ENCODE assay signal across 22 cellular contexts in the genomic region with DNA sequence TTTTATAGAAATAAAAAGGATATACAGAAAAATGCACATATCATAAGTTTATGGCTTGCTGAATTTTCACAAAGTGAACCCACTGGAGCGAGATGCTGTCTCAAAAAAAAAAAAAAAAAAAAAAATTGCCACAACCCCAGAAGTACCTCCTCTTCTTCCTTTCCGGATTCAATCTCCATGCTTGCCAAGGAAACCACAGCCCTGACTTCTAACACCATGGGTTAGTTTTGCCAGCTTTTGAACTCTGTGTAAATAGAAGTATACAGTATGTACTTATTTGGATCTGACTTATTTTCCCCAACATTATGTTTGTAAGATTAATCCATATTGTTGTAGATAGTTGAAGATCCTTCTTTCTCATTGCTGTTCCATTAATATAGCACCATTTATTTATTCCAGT. TPM values are rescaled to one million over a fixed set of nuclear protein-coding genes. Genes with fewer than 3 reads are reported as not detected.
DNase-seq lines count a peak whose midpoint lies in the region; FAIRE-seq and TF ChIP-seq lines count a peak whose summit lies in the region.
"Had no signal": no experiment of that assay in that cellular context is flagged by ENCODE, and none has a peak within 500 bp of the region (broad histone marks: within the 10 kb centered on the region; RNA-seq: fewer than 3 reads in every experiment).

No MANE protein-coding gene starts in this region.

- no peak overlapping the region for H3K27ac Mint-ChIP-seq in astrocyte (ENCODE audit: unreplicated experiment)
- H3K27ac Mint-ChIP-seq: CD14-positive monocyte had no signal

- H3K4me3 Mint-ChIP-seq in astrocyte (ENCODE audit: unreplicated experiment), result no peak overlapping the region
- H3K4me3 Mint-ChIP-seq: CD14-positive monocyte had no signal

- FAIRE-seq in astrocyte (lab: Jason Lieb, UNC), result no peak
- FAIRE-seq: K562 had no signal

- H3K27ac ChIP-seq in BLaER1, result no peak overlapping the region
- H3K27ac ChIP-seq in astrocyte (ENCODE audit: low read depth, low read length), result no peak overlapping the region

- H3K27me3 Mint-ChIP-seq in astrocyte (ENCODE audit: low read depth, unreplicated experiment), result no peaks in the 10 kb centered on the region

- H3K4me1 ChIP-seq in BLaER1 (peaks cover 35% of the 10 kb centered on the region), astrocyte (ENCODE audit: insufficient read depth, low read length) (peaks cover 6% of the 10 kb centered on the region)

- no peaks in the 10 kb centered on the region for H3K79me2 ChIP-seq in astrocyte (ENCODE audit: insufficient read depth, low read length)

- H4K20me1 ChIP-seq in BLaER1 (no peaks in the 10 kb centered on the region), astrocyte (ENCODE audit: insufficient read depth, low read length) (no peaks in the 10 kb centered on the region)

- no peak overlapping the region for H2AFZ ChIP-seq in astrocyte (ENCODE audit: low read depth, low read length)

- H3K27me3 ChIP-seq in BLaER1, result no peaks in the 10 kb centered on the region
- H3K27me3 ChIP-seq in astrocyte (ENCODE audit: insufficient read depth, low read length), result no peaks in the 10 kb centered on the region

- no peaks in the 10 kb centered on the region for H3K9me3 ChIP-seq in BLaER1
- H3K9me3 ChIP-seq in astrocyte (ENCODE audit: insufficient read depth, low read depth, low read length), result no peaks in the 10 kb centered on the region

- H3K9me3 Mint-ChIP-seq in astrocyte (ENCODE audit: unreplicated experiment), result peaks cover 2% of the 10 kb centered on the region
- H3K9me3 Mint-ChIP-seq: CD14-positive monocyte had no signal

- no peak overlapping the region for H3K9ac ChIP-seq in BLaER1
- no peak overlapping the region for H3K9ac ChIP-seq in astrocyte (ENCODE audit: low read length)

- H3K4me2 ChIP-seq in BLaER1 (peak overlapping the region; percentile 46), astrocyte (ENCODE audit: low read length) (no peak overlapping the region)

- H3K4me1 Mint-ChIP-seq in astrocyte (ENCODE audit: low read depth, unreplicated experiment), result peaks cover 6% of the 10 kb centered on the region
- H3K4me1 Mint-ChIP-seq: CD14-positive monocyte had no signal

- H3K36me3 ChIP-seq in BLaER1 (no peaks in the 10 kb centered on the region), astrocyte (ENCODE audit: insufficient read depth, low read length) (no peaks in the 10 kb centered on the region)

- DNase-seq in LNCaP clone FGC (ENCODE audit: low read depth) (peak; percentile 68), astrocyte (ENCODE audit: low read depth) (peak; percentile 61), fibroblast of the aortic adventitia (ENCODE audit: low read depth) (peak; percentile 28), HT-29 (ENCODE audit: low spot score) (no peak)
- no peak for DNase-seq in stimulated activated CD4-positive, alpha-beta T cell treated with anti-CD3 and anti-CD28 coated beads, Interleukin-12 subunit alpha, Interleukin-12 subunit beta, amount 100 ng/mL, for 4 hours
- no peak for DNase-seq in NK-92 treated with Interleukin-12 subunit alpha and Interleukin-12 subunit beta, amount 100 ng/mL, for 24 hours (lab: John Stamatoyannopoulos, UW)
- DNase-seq: 8988T, AML-193, GDM1, H7, NCI-H1105 treated with DMSO at 0.1 percent for 48 hours, NCI-H2029 treated with DMSO at 0.1 percent for 48 hours, NCI-H345, NCI-H524 treated with DMSO at 0.1 percent for 48 hours, NCI-H82, OCI-M1, RPMI8226, SHP77, SW 1271 had no signal

- TF ChIP-seq CTCF in LNCaP clone FGC (IDR thresholded peaks at IDR 0.05; ENCODE audit: control insufficient read depth, extremely low read depth, insufficient read depth) (no peak), astrocyte (IDR thresholded peaks at IDR 0.05; ENCODE audit: insufficient read depth, low read depth, low read length) (no peak), fibroblast of the aortic adventitia (IDR thresholded peaks at IDR 0.05; ENCODE audit: insufficient read depth, low read length) (no peak)

- H3K36me3 Mint-ChIP-seq in astrocyte (ENCODE audit: low read depth, unreplicated experiment), result no peaks in the 10 kb centered on the region
- H3K36me3 Mint-ChIP-seq: CD14-positive monocyte had no signal

- H3K4me3 ChIP-seq in BLaER1, result no peak overlapping the region
- H3K4me3 ChIP-seq in LNCaP clone FGC (ENCODE audit: low read depth, low read length), result no peak overlapping the region
- H3K4me3 ChIP-seq in astrocyte (ENCODE audit: insufficient read depth, low read depth, low read length), result no peak overlapping the region
- H3K4me3 ChIP-seq in fibroblast of the aortic adventitia (ENCODE audit: low read depth, low read length), result no peak overlapping the region
- H3K4me3 ChIP-seq: K562 had no signal

RNA-seq across cellular contexts. Expression of gene FANK1, which starts 40.0 kb away (rescaled TPM):
- 9.7 and 12.1 TPM in 2 replicates for total RNA-seq in astrocyte
- 2.3 and 20.4 TPM in 2 replicates for total RNA-seq in fibroblast of the aortic adventitia (ENCODE audit: low replicate concordance)
- 1.6 and 4.0 TPM in 2 replicates for total RNA-seq in HT-29 (2014; rRNA removed; shearing (Covaris generic))

RNA-seq across cellular contexts. Expression of gene DHX32, which starts 55.2 kb away (rescaled TPM):
- 39.4 and 41.7 TPM in 2 replicates for total RNA-seq in astrocyte
- 20.2 and 31.3 TPM in 2 replicates for total RNA-seq in fibroblast of the aortic adventitia (ENCODE audit: low replicate concordance)
- 26.6 and 29.1 TPM in 2 replicates for total RNA-seq in HT-29 (2014; rRNA removed; shearing (Covaris generic))

Comparison
In these comparisons a context has a peak if more than half of its experiments do, and no peak if none do; other contexts are left out.
1. DNase-seq: peak in LNCaP clone FGC (single experiment), astrocyte (single experiment) and fibroblast of the aortic adventitia (single experiment); none in stimulated activated CD4-positive, alpha-beta T cell treated with anti-CD3 and anti-CD28 coated beads, Interleukin-12 subunit alpha, Interleukin-12 subunit beta, amount 100 ng/mL, for 4 hours (single experiment), NK-92 treated with Interleukin-12 subunit alpha and Interleukin-12 subunit beta, amount 100 ng/mL, for 24 hours (single experiment) and HT-29 (single experiment).